ENCODE assay signal across 8 cellular contexts in the genomic region with DNA sequence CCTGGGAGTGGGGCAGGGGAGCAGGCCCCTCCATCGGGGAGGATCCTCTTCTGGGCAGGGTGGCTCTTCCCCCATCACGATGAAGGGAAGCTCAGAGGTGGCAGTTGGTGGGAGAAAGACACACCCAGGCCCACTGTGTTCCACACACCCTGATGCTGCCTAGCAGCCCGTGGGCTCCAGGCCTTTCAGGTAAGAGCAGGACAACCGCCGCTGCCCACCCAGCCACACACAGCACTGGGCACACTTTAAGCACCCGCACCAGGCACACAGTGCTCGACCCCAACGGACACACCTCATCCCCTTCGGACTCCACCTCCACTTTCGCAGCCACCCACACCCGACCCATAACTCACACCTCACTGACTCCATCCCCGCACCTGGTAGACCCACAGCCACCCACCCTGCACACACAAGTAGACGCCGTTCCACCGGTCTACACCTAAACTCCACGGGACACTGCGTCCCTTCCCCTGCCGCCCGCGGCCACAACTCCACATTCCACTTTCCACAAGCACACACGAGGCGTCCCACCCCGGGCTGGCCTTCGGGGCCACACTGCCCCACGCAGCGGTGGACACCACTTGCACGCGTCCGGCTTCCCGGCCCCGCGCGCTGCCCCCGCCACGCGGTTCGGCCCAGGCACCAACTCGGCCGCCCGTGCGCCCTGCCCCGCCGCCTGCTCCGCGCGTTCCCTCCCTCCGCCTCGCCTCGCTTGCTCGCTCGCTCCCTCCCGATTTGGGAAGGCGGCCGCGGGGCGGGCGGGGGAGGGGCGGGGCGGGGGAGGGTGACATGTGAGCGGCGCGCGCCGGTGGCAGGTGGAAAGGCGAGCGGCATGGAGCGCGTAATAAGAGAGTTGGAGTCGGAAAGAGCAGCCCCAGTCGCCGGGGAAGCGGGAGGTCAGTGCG. TPM values are rescaled to one million over a fixed set of nuclear protein-coding genes. Genes with fewer than 3 reads are reported as not detected.
DNase-seq lines count a peak whose midpoint lies in the region; ATAC-seq and TF ChIP-seq lines count a peak whose summit lies in the region.

A gene (plus strand): TSS at position 787 of the 905 bp plus-strand sequence. CDS start 307 bp downstream, outside the sequence.

- DNase-seq in CD1c-positive myeloid dendritic cell (ENCODE audit: extremely low spot score): peak; percentile 10
- peak; percentile 18 for DNase-seq in HT-29 (ENCODE audit: low spot score)
- DNase-seq in activated CD4-positive, alpha-beta T cell treated with anti-CD3 and anti-CD28 coated beads, Interleukin-2, amount 50 U/mL, for 48 hours: peak; percentile 26 to 31
- DNase-seq in esophagus squamous epithelium (lab: John Stamatoyannopoulos, UW): no peak
- DNase-seq in natural killer cell treated with Interleukin-12 subunit alpha and Interleukin-12 subunit beta and Interleukin-15 and Interleukin-18, amount 100 ng/mL, for 72 hours (ENCODE audit: low spot score): no peak
- DNase-seq in foreskin melanocyte: no peak

- no peaks in the 10 kb centered on the region for H3K9me3 ChIP-seq in esophagus squamous epithelium

- H3K36me3 Mint-ChIP-seq in natural killer cell treated with Interleukin-12 subunit alpha and Interleukin-12 subunit beta and Interleukin-15 and Interleukin-18, amount 100 ng/mL, for 72 hours: no peaks in the 10 kb centered on the region

- H3K27me3 Mint-ChIP-seq in natural killer cell treated with Interleukin-12 subunit alpha and Interleukin-12 subunit beta and Interleukin-15 and Interleukin-18, amount 100 ng/mL, for 72 hours: peaks cover 5 to 26% of the 10 kb centered on the region in 2 donors

- 3 to 4% methylated on average over 21 to 25 of the region's 73 CpGs for WGBS in esophagus squamous epithelium, 2 donors

- H3K27ac Mint-ChIP-seq in natural killer cell treated with Interleukin-12 subunit alpha and Interleukin-12 subunit beta and Interleukin-15 and Interleukin-18, amount 100 ng/mL, for 72 hours: no peak within 1 kb of the TSS

- peaks cover 0 to 12% of the 10 kb centered on the region in 2 donors for H3K4me1 Mint-ChIP-seq in natural killer cell treated with Interleukin-12 subunit alpha and Interleukin-12 subunit beta and Interleukin-15 and Interleukin-18, amount 100 ng/mL, for 72 hours (ENCODE audit: low read depth in 2 of 2)

- peaks cover 13 to 57% (median 22%) of the 10 kb centered on the region in 3 donors for H3K4me1 ChIP-seq in esophagus squamous epithelium

- H3K36me3 ChIP-seq in esophagus squamous epithelium: no peaks in the 10 kb centered on the region

- no peak for TF ChIP-seq POLR2A in esophagus squamous epithelium (IDR thresholded peaks at IDR 0.05)

- peak within 1 kb of the TSS; percentile 42 to 87 (median 80) for H3K27ac ChIP-seq in esophagus squamous epithelium

- H3K9me3 Mint-ChIP-seq in natural killer cell treated with Interleukin-12 subunit alpha and Interleukin-12 subunit beta and Interleukin-15 and Interleukin-18, amount 100 ng/mL, for 72 hours: no peaks in the 10 kb centered on the region

- peak within 1 kb of the TSS; percentile 25 to 72 (median 54) for H3K4me3 ChIP-seq in esophagus squamous epithelium

- H3K4me3 Mint-ChIP-seq in natural killer cell treated with Interleukin-12 subunit alpha and Interleukin-12 subunit beta and Interleukin-15 and Interleukin-18, amount 100 ng/mL, for 72 hours: peak within 1 kb of the TSS; percentile 66

- no peak for TF ChIP-seq CTCF in esophagus squamous epithelium (IDR thresholded peaks at IDR 0.05)

- H3K27me3 ChIP-seq in esophagus squamous epithelium: peaks cover 0 to 13% (median 0%) of the 10 kb centered on the region in 4 donors

- intact Hi-C loops in esophagus squamous epithelium (cut with DNase I): loop anchor here (5.0 kb wide), 1 partner anchor 164 kb away; no protein-coding TSS in a partner anchor

- peak; percentile 8 to 29 for ATAC-seq in natural killer cell treated with Interleukin-12 subunit alpha and Interleukin-12 subunit beta and Interleukin-15 and Interleukin-18, amount 100 ng/mL, for 72 hours
- no peak for ATAC-seq in HG03159 (IDR thresholded peaks at IDR 0.05; ENCODE audit: unreplicated experiment)
- no peak for ATAC-seq in GM18520 (IDR thresholded peaks at IDR 0.05; ENCODE audit: unreplicated experiment)

RNA-seq across cellular contexts. Expression of the gene that starts here (rescaled TPM):
- 0.74 and 0.83 TPM in 2 replicates for total RNA-seq in HT-29 (2014; rRNA removed; shearing (Covaris generic))
- 1 to 10 TPM in 1 of 4 donors, under 1 TPM in 3; 0.50 to 2.1 (median 0.81) TPM for total RNA-seq in esophagus squamous epithelium
- total RNA-seq in natural killer cell treated with Interleukin-12 subunit alpha and Interleukin-12 subunit beta and Interleukin-15 and Interleukin-18, amount 100 ng/mL, for 72 hours: under 1 TPM; 0.24 to 0.56 TPM

Comparison
In these comparisons a context has a peak if more than half of its experiments do, and no peak if none do; other contexts are left out.
1. Peak in DNase-seq in HT-29; RNA of the gene not detected or under 1 TPM.
2. Peak in ATAC-seq in natural killer cell treated with Interleukin-12 subunit alpha and Interleukin-12 subunit beta and Interleukin-15 and Interleukin-18, amount 100 ng/mL, for 72 hours; RNA of the gene not detected or under 1 TPM.
3. DNase-seq: peak in CD1c-positive myeloid dendritic cell (single experiment) and activated CD4-positive, alpha-beta T cell treated with anti-CD3 and anti-CD28 coated beads, Interleukin-2, amount 50 U/mL, for 48 hours (2 of 2); none in esophagus squamous epithelium (single experiment), natural killer cell treated with Interleukin-12 subunit alpha and Interleukin-12 subunit beta and Interleukin-15 and Interleukin-18, amount 100 ng/mL, for 72 hours (single experiment) and foreskin melanocyte (single experiment).